Comparison of ENCODE assay signal across 15 cellular contexts in genomic region chr11:118778898-118779297, GRCh38. TPM values are rescaled to one million over a fixed set of nuclear protein-coding genes. Genes with fewer than 3 reads are reported as not detected.
DNase-seq lines count a peak whose midpoint lies in the region; ATAC-seq and TF ChIP-seq lines count a peak whose summit lies in the region.
"Had no signal": no experiment of that assay in that cellular context is flagged by ENCODE, and none has a peak within 500 bp of the region (broad histone marks: within the 10 kb centered on the region; RNA-seq: fewer than 3 reads in every experiment).

No MANE protein-coding gene starts in this region.

- CTCF ChIA-PET in A673 (lab: Charles Lee) = no interaction called here

- H3K36me3 ChIP-seq in A673 (ENCODE audit: insufficient read depth, low read length, poor library complexity, severe bottlenecking) (peaks cover 96% of the 10 kb centered on the region), spleen (peaks cover 0 to 100% (median 82%) of the 10 kb centered on the region in 6 donors)

- no peak for TF ChIP-seq POLR2A in spleen (IDR thresholded peaks at IDR 0.05)

- H3K27me3 ChIP-seq in A673 (replicated peaks; ENCODE audit: insufficient read depth, low read depth, low read length, poor library complexity) (no peaks in the 10 kb centered on the region), spleen (replicated peaks in 1 of 7) (no peaks in the 10 kb centered on the region)

- H3K9me3 Mint-ChIP-seq in activated T-cell treated with anti-CD3 and anti-CD28 coated beads, Interleukin-2, amount 50 U/mL, for 24 hours = no peaks in the 10 kb centered on the region

- peaks cover 94% of the 10 kb centered on the region for H3K36me3 Mint-ChIP-seq in activated T-cell treated with anti-CD3 and anti-CD28 coated beads, Interleukin-2, amount 50 U/mL, for 24 hours (ENCODE audit: low read depth)

- no peaks in the 10 kb centered on the region for H3K9me3 ChIP-seq in A673 (ENCODE audit: low read depth, low read length, poor library complexity, severe bottlenecking)
- no peaks in the 10 kb centered on the region for H3K9me3 ChIP-seq in spleen
- H3K9me3 ChIP-seq: HAP-1 had no signal

- DNase-seq in activated T-cell treated with anti-CD3 and anti-CD28 coated beads, Interleukin-2, amount 50 U/mL, for 24 hours = no peak
- no peak for DNase-seq in activated T-cell treated with anti-CD3 and anti-CD28 coated beads, Interleukin-2, amount 50 U/mL, for 48 hours
- DNase-seq in A673 (ENCODE audit: low spot score) (no peak), left lobe of liver (ENCODE audit: low spot score) (peak; percentile 63), spleen (no peak), NCI-H2081 treated with DMSO at 0.1 percent for 48 hours (lab: John Stamatoyannopoulos, UW) (no peak)
- DNase-seq: C1 segment of cervical spinal cord; CD4-positive, alpha-beta memory T cell; DMS153; DMS79 treated with DMSO at 0.1 percent for 48 hours; EL had no signal

- WGBS in spleen, 5 donors = 77 to 91% (median 82%) methylated on average over 5 of the region's 5 CpGs

- TF ChIP-seq CTCF in A673 (conservative IDR thresholded peaks at IDR 0.05; ENCODE audit: low read depth, low read length) (no peak), spleen (IDR thresholded peaks at IDR 0.05 in 8 of 11, conservative IDR thresholded peaks at IDR 0.05 in 3 of 11) (no peak)

- TSS peak; percentile 2 for BruUV-seq in A673 (replicated peaks; lab: Mats Ljungman, UMichigan)

- POLR2A ChIA-PET in A673 (lab: Charles Lee; ENCODE audit: low non-redundant PET) = no interaction called here

- ATAC-seq in left lobe of liver (peak; percentile 61), HG03135 (IDR thresholded peaks at IDR 0.05; ENCODE audit: unreplicated experiment) (no peak), GM19351 (IDR thresholded peaks at IDR 0.05; ENCODE audit: unreplicated experiment) (no peak)

- intact Hi-C loops in A673 (cut with micrococcal nuclease; ENCODE audit: unreplicated experiment) (no loop called here), spleen (cut with DNase I; ENCODE audit: low total_unique reads) (no loop called here)

- H3K27me3 Mint-ChIP-seq in activated T-cell treated with anti-CD3 and anti-CD28 coated beads, Interleukin-2, amount 50 U/mL, for 24 hours = no peaks in the 10 kb centered on the region
- H3K27me3 Mint-ChIP-seq: CD4-positive, alpha-beta memory T cell had no signal

- H3K4me1 Mint-ChIP-seq in activated T-cell treated with anti-CD3 and anti-CD28 coated beads, Interleukin-2, amount 50 U/mL, for 24 hours (ENCODE audit: low read depth) = peaks cover 74% of the 10 kb centered on the region

- H3K4me3 ChIP-seq in A673 (ENCODE audit: low read depth, low read length, poor library complexity, severe bottlenecking) (no peak overlapping the region), spleen (no peak overlapping the region)
- H3K4me3 ChIP-seq: HAP-1 had no signal

- no peak overlapping the region for H3K4me3 Mint-ChIP-seq in activated T-cell treated with anti-CD3 and anti-CD28 coated beads, Interleukin-2, amount 50 U/mL, for 24 hours

- peak overlapping the region; percentile 61 for H3K27ac Mint-ChIP-seq in activated T-cell treated with anti-CD3 and anti-CD28 coated beads, Interleukin-2, amount 50 U/mL, for 24 hours

- no peak overlapping the region for H3K27ac ChIP-seq in A673 (ENCODE audit: low read depth, low read length, poor library complexity, severe bottlenecking)
- H3K27ac ChIP-seq in spleen = peak overlapping the region in 6 of 8 donors; percentile 10 to 46 (median 30)
- H3K27ac ChIP-seq: 22Rv1 had no signal

- H3K4me1 ChIP-seq in A673 (ENCODE audit: insufficient read depth, low read length, poor library complexity, severe bottlenecking) (no peaks in the 10 kb centered on the region), spleen (peaks cover 37 to 100% (median 94%) of the 10 kb centered on the region in 6 donors)

RNA-seq across cellular contexts. Expression of gene DDX6, which starts 12.1 kb away (rescaled TPM):
- total RNA-seq in A673 (2021) = 193 and 229 TPM in 2 replicates
- total RNA-seq in left lobe of liver = 40.1 TPM
- total RNA-seq in spleen = 100 to 1,000 TPM; 146 to 206 (median 179) TPM
- polyA plus RNA-seq in spleen = 10 to 100 TPM; 36.3 to 42.1 (median 36.9) TPM
